ENCODE assay signal across 24 cellular contexts in the genomic region with DNA sequence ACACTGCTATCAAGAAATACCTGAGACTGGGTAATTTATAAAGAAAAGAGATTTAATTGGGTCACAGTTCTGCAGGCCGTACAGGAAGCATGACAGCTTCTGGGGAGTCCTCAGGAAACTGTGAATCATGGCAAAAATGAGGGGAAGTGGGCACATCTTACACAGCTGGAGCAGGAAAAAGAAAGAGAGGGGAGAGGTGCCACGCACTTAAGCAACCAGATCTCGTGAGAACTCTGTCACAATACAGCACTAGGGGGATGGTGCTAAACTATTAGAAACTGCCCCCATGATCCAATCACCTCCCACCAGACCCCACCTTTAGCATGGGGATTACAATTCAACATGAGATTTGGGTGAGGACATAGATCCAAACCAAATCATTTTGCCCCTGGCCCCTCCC.
DNase-seq lines count a peak whose midpoint lies in the region; ATAC-seq and TF ChIP-seq lines count a peak whose summit lies in the region.
"Had no signal": no experiment of that assay in that cellular context is flagged by ENCODE, and none has a peak within 500 bp of the region (broad histone marks: within the 10 kb centered on the region; RNA-seq: fewer than 3 reads in every experiment).

No MANE protein-coding gene starts in this region.

- CTCF ChIA-PET in activated CD8-positive, alpha-beta T cell treated with anti-CD3 and anti-CD28 coated beads for 36 hours (lab: Charles Lee) = no interaction called here
- CTCF ChIA-PET in activated CD8-positive, alpha-beta T cell treated with anti-CD3 and anti-CD28 coated beads, Interleukin-2, amount 10 ng/mL, durations not matched to agents 7 days and 5 days (lab: Charles Lee) = interaction anchor here (1.4 kb wide), 1 partner anchor 36 kb away, joined by 4 read pairs; no protein-coding TSS in a partner anchor
- CTCF ChIA-PET in naive thymus-derived CD4-positive, alpha-beta T cell (lab: Charles Lee) = interaction anchor here (0.6 kb wide), 1 partner anchor 652 kb away, joined by 3 read pairs; no protein-coding TSS in a partner anchor

- in situ Hi-C loops in gastrocnemius medialis (cut with MboI; ENCODE audit: low sequenced_read_pairs in 4 of 4) = no loop called here

- POLR2A ChIA-PET in activated CD8-positive, alpha-beta T cell treated with anti-CD3 and anti-CD28 coated beads for 36 hours (lab: Charles Lee) = no interaction called here
- POLR2A ChIA-PET in activated CD8-positive, alpha-beta T cell treated with anti-CD3 and anti-CD28 coated beads, Interleukin-2, amount 10 ng/mL, durations not matched to agents 7 days and 5 days (lab: Charles Lee) = no interaction called here
- POLR2A ChIA-PET in naive thymus-derived CD4-positive, alpha-beta T cell (lab: Charles Lee) = no interaction called here

- peak; percentile 56 for ATAC-seq in activated CD8-positive, alpha-beta T cell treated with anti-CD3 and anti-CD28 coated beads for 36 hours
- ATAC-seq in activated CD8-positive, alpha-beta T cell treated with anti-CD3 and anti-CD28 coated beads, Interleukin-2, amount 10 ng/mL, durations not matched to agents 7 days and 5 days = no peak
- ATAC-seq in naive thymus-derived CD4-positive, alpha-beta T cell = peak; percentile 22
- ATAC-seq in gastrocnemius medialis = no peak
- ATAC-seq: CD8-positive, alpha-beta T cell; GM12878 had no signal

- H3K27me3 ChIP-seq in naive thymus-derived CD4-positive, alpha-beta T cell (ENCODE audit: control insufficient read depth in 2 of 2, insufficient read depth in 2 of 2, low read length in 2 of 2) = no peaks in the 10 kb centered on the region
- no peaks in the 10 kb centered on the region for H3K27me3 ChIP-seq in colonic mucosa
- peaks cover 0 to 12% (median 5%) of the 10 kb centered on the region in 3 donors for H3K27me3 ChIP-seq in gastrocnemius medialis

- H3K27ac ChIP-seq in naive thymus-derived CD4-positive, alpha-beta T cell (ENCODE audit: low read depth, low read length) = no peak overlapping the region
- H3K27ac ChIP-seq in colonic mucosa (no peak overlapping the region), gastrocnemius medialis (no peak overlapping the region)
- H3K27ac ChIP-seq: parathyroid adenoma, SJCRH30, skin epidermis, thoracic aorta had no signal

- H3K36me3 ChIP-seq in naive thymus-derived CD4-positive, alpha-beta T cell (ENCODE audit: control insufficient read depth in 2 of 3, insufficient read depth in 3 of 3, low read length in 3 of 3) = no peaks in the 10 kb centered on the region
- H3K36me3 ChIP-seq in colonic mucosa (no peaks in the 10 kb centered on the region), gastrocnemius medialis (no peaks in the 10 kb centered on the region)
- H3K36me3 ChIP-seq: SJCRH30, thoracic aorta had no signal

- no peaks in the 10 kb centered on the region for H3K4me1 ChIP-seq in naive thymus-derived CD4-positive, alpha-beta T cell (ENCODE audit: control insufficient read depth in 2 of 2, insufficient read depth in 2 of 2, low read length in 2 of 2)
- no peaks in the 10 kb centered on the region for H3K4me1 ChIP-seq in colonic mucosa
- no peaks in the 10 kb centered on the region for H3K4me1 ChIP-seq in gastrocnemius medialis
- H3K4me1 ChIP-seq: parathyroid adenoma, SJCRH30 had no signal

- H3K27ac Mint-ChIP-seq in activated CD8-positive, alpha-beta T cell treated with anti-CD3 and anti-CD28 coated beads for 36 hours = no peak overlapping the region
- H3K27ac Mint-ChIP-seq in activated CD8-positive, alpha-beta T cell treated with anti-CD3 and anti-CD28 coated beads, Interleukin-2, amount 10 ng/mL, durations not matched to agents 7 days and 5 days = no peak overlapping the region
- no peak overlapping the region for H3K27ac Mint-ChIP-seq in naive thymus-derived CD4-positive, alpha-beta T cell
- H3K27ac Mint-ChIP-seq: activated B cell treated with CpG ODN at 0.5 μM for 24 hours; CD8-positive, alpha-beta T cell; stimulated activated naive CD8-positive, alpha-beta T cell treated with anti-CD3 and anti-CD28 coated beads, Interleukin-15, Interleukin-2, amounts not matched to agents 100 ng/mL and 50 ng/mL, for 24 hours had no signal

- DNase-seq in activated CD8-positive, alpha-beta T cell treated with anti-CD3 and anti-CD28 coated beads for 36 hours = peak; percentile 32
- no peak for DNase-seq in activated CD8-positive, alpha-beta T cell treated with anti-CD3 and anti-CD28 coated beads, Interleukin-2, amount 10 ng/mL, durations not matched to agents 7 days and 5 days
- DNase-seq in GF-D8 (lab: John Stamatoyannopoulos, UW) (peak; percentile 7), NOMO-1 treated with DMSO at 0.1 percent for 48 hours (lab: John Stamatoyannopoulos, UW; ENCODE audit: unreplicated experiment) (peak; percentile 53), colonic mucosa (no peak), gastrocnemius medialis (no peak)
- DNase-seq in naive thymus-derived CD4-positive, alpha-beta T cell = no peak
- DNase-seq: activated B cell treated with CpG ODN at 0.5 μM for 24 hours; activated gamma-delta T cell treated with Interleukin-2 at 50 U/mL for 16 hours; amygdala; CD8-positive, alpha-beta T cell; KBM-7; kidney glomerular epithelial cell; MM.1S; NCI-H146; NCI-H345; NCI-H69; RPMI8226; SJCRH30 had no signal

- no peak for TF ChIP-seq CTCF in activated CD8-positive, alpha-beta T cell treated with anti-CD3 and anti-CD28 coated beads for 36 hours (IDR thresholded peaks at IDR 0.05)
- no peak for TF ChIP-seq CTCF in colonic mucosa (IDR thresholded peaks at IDR 0.05)
- TF ChIP-seq CTCF in gastrocnemius medialis (IDR thresholded peaks at IDR 0.05 in 4 of 5, conservative IDR thresholded peaks at IDR 0.05 in 1 of 5) = no peak

- intact Hi-C loops in activated CD8-positive, alpha-beta T cell treated with anti-CD3 and anti-CD28 coated beads for 36 hours (cut with micrococcal nuclease) = no loop called here
- intact Hi-C loops in naive thymus-derived CD4-positive, alpha-beta T cell (cut with micrococcal nuclease) = no loop called here
- intact Hi-C loops in colonic mucosa (cut with DNase I) = no loop called here
- intact Hi-C loops in gastrocnemius medialis (cut with DNase I; ENCODE audit: low total_unique reads) = no loop called here

- peaks cover 0 to 15% (median 0%) of the 10 kb centered on the region in 3 experiments for H3K9me3 ChIP-seq in naive thymus-derived CD4-positive, alpha-beta T cell (ENCODE audit: control insufficient read depth in 2 of 3, low read length in 3 of 3)
- H3K9me3 ChIP-seq in colonic mucosa = no peaks in the 10 kb centered on the region
- no peaks in the 10 kb centered on the region for H3K9me3 ChIP-seq in gastrocnemius medialis
- H3K9me3 ChIP-seq: SJCRH30, thoracic aorta had no signal

- H3K4me3 Mint-ChIP-seq in activated CD8-positive, alpha-beta T cell treated with anti-CD3 and anti-CD28 coated beads for 36 hours = no peak overlapping the region
- H3K4me3 Mint-ChIP-seq in activated CD8-positive, alpha-beta T cell treated with anti-CD3 and anti-CD28 coated beads, Interleukin-2, amount 10 ng/mL, durations not matched to agents 7 days and 5 days = no peak overlapping the region
- no peak overlapping the region for H3K4me3 Mint-ChIP-seq in naive thymus-derived CD4-positive, alpha-beta T cell
- H3K4me3 Mint-ChIP-seq: activated B cell treated with CpG ODN at 0.5 μM for 24 hours; CD8-positive, alpha-beta T cell; stimulated activated naive CD8-positive, alpha-beta T cell treated with anti-CD3 and anti-CD28 coated beads, Interleukin-15, Interleukin-2, amounts not matched to agents 100 ng/mL and 50 ng/mL, for 24 hours had no signal

- no peak overlapping the region for H3K9ac ChIP-seq in colonic mucosa (ENCODE audit: low read depth in 2 of 2, low read length in 2 of 2)
- H3K9ac ChIP-seq: parathyroid adenoma had no signal

- TF ChIP-seq POLR2A in gastrocnemius medialis (IDR thresholded peaks at IDR 0.05) = no peak

- H3K36me3 Mint-ChIP-seq in activated CD8-positive, alpha-beta T cell treated with anti-CD3 and anti-CD28 coated beads for 36 hours (ENCODE audit: low read depth) = peaks cover 4% of the 10 kb centered on the region
- H3K36me3 Mint-ChIP-seq in activated CD8-positive, alpha-beta T cell treated with anti-CD3 and anti-CD28 coated beads, Interleukin-2, amount 10 ng/mL, durations not matched to agents 7 days and 5 days (ENCODE audit: low read depth) = no peaks in the 10 kb centered on the region
- peaks cover 0 to 18% (median 10%) of the 10 kb centered on the region in 5 donors for H3K36me3 Mint-ChIP-seq in naive thymus-derived CD4-positive, alpha-beta T cell

- H3K4me3 ChIP-seq in naive thymus-derived CD4-positive, alpha-beta T cell (ENCODE audit: low read length) = no peak overlapping the region
- H3K4me3 ChIP-seq in colonic mucosa (no peak overlapping the region), gastrocnemius medialis (no peak overlapping the region)
- H3K4me3 ChIP-seq: GM12878, SJCRH30, skin epidermis, thoracic aorta had no signal

- H3K27me3 Mint-ChIP-seq in activated CD8-positive, alpha-beta T cell treated with anti-CD3 and anti-CD28 coated beads for 36 hours = peaks cover 15% of the 10 kb centered on the region
- peaks cover 15% of the 10 kb centered on the region for H3K27me3 Mint-ChIP-seq in activated CD8-positive, alpha-beta T cell treated with anti-CD3 and anti-CD28 coated beads, Interleukin-2, amount 10 ng/mL, durations not matched to agents 7 days and 5 days (ENCODE audit: low read depth)
- peaks cover 8 to 36% (median 22%) of the 10 kb centered on the region in 5 donors for H3K27me3 Mint-ChIP-seq in naive thymus-derived CD4-positive, alpha-beta T cell

- peaks cover 8% of the 10 kb centered on the region for H3K9me3 Mint-ChIP-seq in activated CD8-positive, alpha-beta T cell treated with anti-CD3 and anti-CD28 coated beads for 36 hours
- H3K9me3 Mint-ChIP-seq in activated CD8-positive, alpha-beta T cell treated with anti-CD3 and anti-CD28 coated beads, Interleukin-2, amount 10 ng/mL, durations not matched to agents 7 days and 5 days (ENCODE audit: insufficient read depth) = no peaks in the 10 kb centered on the region
- peaks cover 0 to 43% (median 10%) of the 10 kb centered on the region in 11 donors for H3K9me3 Mint-ChIP-seq in naive thymus-derived CD4-positive, alpha-beta T cell

- peaks cover 7% of the 10 kb centered on the region for H3K4me1 Mint-ChIP-seq in activated CD8-positive, alpha-beta T cell treated with anti-CD3 and anti-CD28 coated beads for 36 hours (ENCODE audit: low read depth)
- peaks cover 5% of the 10 kb centered on the region for H3K4me1 Mint-ChIP-seq in activated CD8-positive, alpha-beta T cell treated with anti-CD3 and anti-CD28 coated beads, Interleukin-2, amount 10 ng/mL, durations not matched to agents 7 days and 5 days (ENCODE audit: low read depth)
- no peaks in the 10 kb centered on the region for H3K4me1 Mint-ChIP-seq in naive thymus-derived CD4-positive, alpha-beta T cell
- H3K4me1 Mint-ChIP-seq: activated B cell treated with CpG ODN at 0.5 μM for 24 hours had no signal

Comparison
In these comparisons a context has a peak if more than half of its experiments do, and no peak if none do; other contexts are left out.
1. ATAC-seq: peak in activated CD8-positive, alpha-beta T cell treated with anti-CD3 and anti-CD28 coated beads for 36 hours (single experiment) and naive thymus-derived CD4-positive, alpha-beta T cell (single experiment); none in activated CD8-positive, alpha-beta T cell treated with anti-CD3 and anti-CD28 coated beads, Interleukin-2, amount 10 ng/mL, durations not matched to agents 7 days and 5 days (single experiment) and gastrocnemius medialis (0 of 2).
2. DNase-seq: peak in activated CD8-positive, alpha-beta T cell treated with anti-CD3 and anti-CD28 coated beads for 36 hours (single experiment), GF-D8 (single experiment) and NOMO-1 treated with DMSO at 0.1 percent for 48 hours (single experiment); none in activated CD8-positive, alpha-beta T cell treated with anti-CD3 and anti-CD28 coated beads, Interleukin-2, amount 10 ng/mL, durations not matched to agents 7 days and 5 days (single experiment), naive thymus-derived CD4-positive, alpha-beta T cell (0 of 9), colonic mucosa (single experiment) and gastrocnemius medialis (0 of 2).